Comparison of ENCODE assay signal across 1 cellular context in genomic region chr19:11269408-11269807, GRCh38.
TF ChIP-seq lines count a peak whose summit lies in the region.

No MANE protein-coding gene starts in this region.

TF ChIP-seq in SK-N-SH treated with all-trans-retinoic acid at 6 μM for 48 hours, 23 proteins besides CTCF, POLR2A, EP300 and RAD21 (continued from another document):
- no peak for TF ChIP-seq PATZ1 (CRISPR knock-in tag; IDR thresholded peaks at IDR 0.05; ENCODE audit: borderline replicate concordance)
- TF ChIP-seq TSHZ2 (CRISPR knock-in tag; IDR thresholded peaks at IDR 0.05) = no peak
- TF ChIP-seq ZC3H10 (CRISPR knock-in tag; IDR thresholded peaks at IDR 0.05) = no peak
- TF ChIP-seq ZNF565 (CRISPR knock-in tag; conservative IDR thresholded peaks at IDR 0.05; ENCODE audit: low read depth) = no peak
